Comparison of ENCODE assay signal across 1 cellular context in genomic region chr11:93024376-93024775, GRCh38.
TF ChIP-seq lines count a peak whose summit lies in the region.

No MANE protein-coding gene starts in this region.

TF ChIP-seq in IMR-90, 13 proteins besides CTCF, POLR2A, EP300 and RAD21:
- TF ChIP-seq SMC3 (IDR thresholded peaks at IDR 0.05; ENCODE audit: low read depth, low read length) (no peak), USF2 (IDR thresholded peaks at IDR 0.05; ENCODE audit: low read depth, low read length) (no peak), CEBPB (IDR thresholded peaks at IDR 0.05; ENCODE audit: low read depth, low read length) (no peak), MXI1 (IDR thresholded peaks at IDR 0.05; ENCODE audit: borderline replicate concordance, low read depth, low read length) (no peak), CHD1 (IDR thresholded peaks at IDR 0.05; ENCODE audit: low read depth, low read length) (no peak), MAFK (IDR thresholded peaks at IDR 0.05; ENCODE audit: low read depth, low read length) (no peak), BHLHE40 (IDR thresholded peaks at IDR 0.05; ENCODE audit: low read depth, low read length) (no peak), RCOR1 (IDR thresholded peaks at IDR 0.05; ENCODE audit: insufficient replicate concordance, low read length) (no peak), RFX5 (IDR thresholded peaks at IDR 0.05; ENCODE audit: low read depth, low read length) (no peak), NFE2L2 (IDR thresholded peaks at IDR 0.05; ENCODE audit: low read depth, low read length) (no peak), MAZ (IDR thresholded peaks at IDR 0.05; ENCODE audit: borderline replicate concordance, low read depth, low read length) (no peak), ELK1 (IDR thresholded peaks at IDR 0.05; ENCODE audit: borderline replicate concordance, low read depth, low read length) (no peak), FOS (IDR thresholded peaks at IDR 0.05; ENCODE audit: low read depth, low read length) (no peak)
